10 cellular contexts compared by ENCODE assay signal in genomic region chrX:19855700-19856381, GRCh38. TPM values are rescaled to one million over a fixed set of nuclear protein-coding genes. Genes with fewer than 3 reads are reported as not detected.
DNase-seq lines count a peak whose midpoint lies in the region; ATAC-seq and TF ChIP-seq lines count a peak whose summit lies in the region.
"Had no signal": no experiment of that assay in that cellular context is flagged by ENCODE, and none has a peak within 500 bp of the region (broad histone marks: within the 10 kb centered on the region; RNA-seq: fewer than 3 reads in every experiment).

No MANE protein-coding gene starts in this region.

- peak overlapping the region; percentile 32 for H3K4me2 ChIP-seq in Karpas-422 (ENCODE audit: low read depth, low read length, poor library complexity, severe bottlenecking)

- peak; percentile 53 for ATAC-seq in GM21515 (IDR thresholded peaks at IDR 0.05; ENCODE audit: unreplicated experiment)

- no peaks in the 10 kb centered on the region for H3K9me3 ChIP-seq in Karpas-422 (ENCODE audit: low read length)
- H3K9me3 ChIP-seq: thoracic aorta had no signal

- H3K4me1 ChIP-seq in Karpas-422 (ENCODE audit: low read length) = peaks cover 60% of the 10 kb centered on the region

- H4K20me1 ChIP-seq in Karpas-422 (ENCODE audit: insufficient read depth, low read depth, low read length) = no peaks in the 10 kb centered on the region; the same call in 1 of the 2 replicates

- no peaks in the 10 kb centered on the region for H3K9me2 ChIP-seq in Karpas-422 (replicated peaks; ENCODE audit: insufficient read depth, low read length)

- no peak overlapping the region for H3K27ac Mint-ChIP-seq in endothelial cell (ENCODE audit: unreplicated experiment)

- H3K4me3 ChIP-seq in Karpas-422 (ENCODE audit: low read length) = no peak overlapping the region
- H3K4me3 ChIP-seq: thoracic aorta had no signal

- no peak for TF ChIP-seq CTCF in endothelial cell (IDR thresholded peaks at IDR 0.05; ENCODE audit: unreplicated experiment)

- H3K4me1 Mint-ChIP-seq in endothelial cell (ENCODE audit: unreplicated experiment) = peaks cover 16% of the 10 kb centered on the region

- no peaks in the 10 kb centered on the region for H3K27me3 ChIP-seq in Karpas-422 (ENCODE audit: low read length)

- DNase-seq in EH (ENCODE audit: low read depth) = peak; percentile 52
- no peak for DNase-seq in Karpas-422
- DNase-seq in iPS-NIHi11 (ENCODE audit: low spot score) = peak; percentile 12
- no peak for DNase-seq in endothelial cell (ENCODE audit: low spot score)
- DNase-seq in AG08396 (ENCODE audit: low spot score) = no peak
- no peak for DNase-seq in GM19238 (ENCODE audit: insufficient read length, low spot score)
- DNase-seq in putamen (ENCODE audit: low spot score) = no peak
- DNase-seq: NCI-H2029 treated with DMSO at 0.1 percent for 48 hours had no signal

- no peaks in the 10 kb centered on the region for H3K36me3 Mint-ChIP-seq in endothelial cell (ENCODE audit: low read depth, unreplicated experiment)

- H3K79me2 ChIP-seq in Karpas-422 (ENCODE audit: low read length) = peaks cover 82% of the 10 kb centered on the region

- no peak overlapping the region for H2AFZ ChIP-seq in Karpas-422 (ENCODE audit: low read length)

- no peak overlapping the region for H3K4me3 Mint-ChIP-seq in endothelial cell (ENCODE audit: unreplicated experiment)

- H3K27me3 Mint-ChIP-seq in endothelial cell (ENCODE audit: unreplicated experiment) = peaks cover 6% of the 10 kb centered on the region

- H3K27ac ChIP-seq in Karpas-422 (ENCODE audit: low read length) = peak overlapping the region; percentile 78
- H3K27ac ChIP-seq: thoracic aorta had no signal

- no peak overlapping the region for H3K9ac ChIP-seq in Karpas-422 (ENCODE audit: low read length)

- H3K36me3 ChIP-seq in Karpas-422 (ENCODE audit: insufficient read depth, low read length) = no peaks in the 10 kb centered on the region
- H3K36me3 ChIP-seq: thoracic aorta had no signal

- H3K9me3 Mint-ChIP-seq in endothelial cell (ENCODE audit: unreplicated experiment) = no peaks in the 10 kb centered on the region

RNA-seq across cellular contexts. Expression of gene SH3KBP1, which starts 31.6 kb away (rescaled TPM):
- total RNA-seq in Karpas-422 (2014; rRNA removed; shearing (Covaris generic); ENCODE audit: low replicate concordance) = 72.0 and 79.6 TPM in 2 replicates
- 63.7 TPM for total RNA-seq in endothelial cell (ENCODE audit: unreplicated experiment)

Comparison
In these comparisons a context has a peak if more than half of its experiments do, and no peak if none do; other contexts are left out.
1. DNase-seq: peak in EH (single experiment) and iPS-NIHi11 (single experiment); none in Karpas-422 (single experiment), endothelial cell (single experiment), AG08396 (single experiment), GM19238 (single experiment) and putamen (single experiment).